Comparison of ENCODE assay signal across 15 cellular contexts in genomic region chr12:131134523-131135310, GRCh38.
"Had no signal": no experiment of that assay in that cellular context is flagged by ENCODE, and none has a peak within 500 bp of the region (broad histone marks: within the 10 kb centered on the region; RNA-seq: fewer than 3 reads in every experiment).

No MANE protein-coding gene starts in this region.

- H3K36me3 ChIP-seq: right lobe of liver had no signal

- H3K36me3 Mint-ChIP-seq: mesothelial cell of epicardium; natural killer cell treated with Interleukin-12 subunit alpha and Interleukin-12 subunit beta and Interleukin-15 and Interleukin-18, amount 100 ng/mL, for 72 hours; stimulated activated naive B cell treated with anti-CD40 and anti-IgM and Interleukin-4, amounts not matched to agents 10 μg/mL and 1 μg/mL and 100 μg/mL, for 72 hours had no signal

- H3K27me3 ChIP-seq: left lung, right lobe of liver, upper lobe of left lung had no signal

- H3K4me1 ChIP-seq: left lung, right lobe of liver had no signal

- H3K4me3 ChIP-seq: left lung, lung, right lobe of liver, upper lobe of left lung had no signal

- DNase-seq: activated CD4-positive, alpha-beta T cell treated with anti-CD3 and anti-CD28 coated beads for 1 hour; activated gamma-delta T cell; activated naive CD4-positive, alpha-beta T cell treated with anti-CD3 and anti-CD28 coated beads, Interleukin-2, amount 50 U/mL, for 16 hours; activated naive CD8-positive, alpha-beta T cell treated with anti-CD3 and anti-CD28 coated beads, Interleukin-2, amount 50 U/mL, for 24 hours; activated T-cell treated with anti-CD3 and anti-CD28 coated beads, Interleukin-2, amount 50 U/mL, for 72 hours; left lung; small intestine; stimulated activated CD4-positive, alpha-beta T cell treated with anti-CD3 and anti-CD28 coated beads, Interleukin-15, amount 100 ng/mL, for 24 hours; stimulated activated naive B cell treated with anti-CD40 and anti-IgM and Interleukin-4, amounts not matched to agents 10 μg/mL and 1 μg/mL and 100 μg/mL, for 72 hours; T-helper 1 cell had no signal

- H3K27ac Mint-ChIP-seq: activated naive CD8-positive, alpha-beta T cell treated with anti-CD3 and anti-CD28 coated beads, Interleukin-2, amount 50 U/mL, for 24 hours; activated T-cell treated with anti-CD3 and anti-CD28 coated beads, Interleukin-2, amount 50 U/mL, for 72 hours; mesothelial cell of epicardium; natural killer cell treated with Interleukin-12 subunit alpha and Interleukin-12 subunit beta and Interleukin-15 and Interleukin-18, amount 100 ng/mL, for 72 hours; stimulated activated naive B cell treated with anti-CD40 and anti-IgM and Interleukin-4, amounts not matched to agents 10 μg/mL and 1 μg/mL and 100 μg/mL, for 72 hours had no signal

- H3K4me3 Mint-ChIP-seq: activated naive CD8-positive, alpha-beta T cell treated with anti-CD3 and anti-CD28 coated beads, Interleukin-2, amount 50 U/mL, for 24 hours; activated T-cell treated with anti-CD3 and anti-CD28 coated beads, Interleukin-2, amount 50 U/mL, for 72 hours; mesothelial cell of epicardium; natural killer cell treated with Interleukin-12 subunit alpha and Interleukin-12 subunit beta and Interleukin-15 and Interleukin-18, amount 100 ng/mL, for 72 hours; stimulated activated naive B cell treated with anti-CD40 and anti-IgM and Interleukin-4, amounts not matched to agents 10 μg/mL and 1 μg/mL and 100 μg/mL, for 72 hours had no signal

- H3K4me1 Mint-ChIP-seq: activated naive CD8-positive, alpha-beta T cell treated with anti-CD3 and anti-CD28 coated beads, Interleukin-2, amount 50 U/mL, for 24 hours had no signal

- H3K27ac ChIP-seq: left lung, right lobe of liver, upper lobe of left lung had no signal

- H3K27me3 Mint-ChIP-seq: activated naive CD8-positive, alpha-beta T cell treated with anti-CD3 and anti-CD28 coated beads, Interleukin-2, amount 50 U/mL, for 24 hours had no signal

- ATAC-seq: activated naive CD8-positive, alpha-beta T cell treated with anti-CD3 and anti-CD28 coated beads, Interleukin-2, amount 50 U/mL, for 24 hours; activated T-cell treated with anti-CD3 and anti-CD28 coated beads, Interleukin-2, amount 50 U/mL, for 72 hours; left lung; natural killer cell treated with Interleukin-12 subunit alpha and Interleukin-12 subunit beta and Interleukin-15 and Interleukin-18, amount 100 ng/mL, for 72 hours; right lobe of liver; stimulated activated naive B cell treated with anti-CD40 and anti-IgM and Interleukin-4, amounts not matched to agents 10 μg/mL and 1 μg/mL and 100 μg/mL, for 72 hours had no signal

- H3K9me3 Mint-ChIP-seq: activated naive CD8-positive, alpha-beta T cell treated with anti-CD3 and anti-CD28 coated beads, Interleukin-2, amount 50 U/mL, for 24 hours; activated T-cell treated with anti-CD3 and anti-CD28 coated beads, Interleukin-2, amount 50 U/mL, for 72 hours; mesothelial cell of epicardium; natural killer cell treated with Interleukin-12 subunit alpha and Interleukin-12 subunit beta and Interleukin-15 and Interleukin-18, amount 100 ng/mL, for 72 hours; stimulated activated naive B cell treated with anti-CD40 and anti-IgM and Interleukin-4, amounts not matched to agents 10 μg/mL and 1 μg/mL and 100 μg/mL, for 72 hours had no signal

- H3K9me3 ChIP-seq: left lung, right lobe of liver, upper lobe of left lung had no signal
